In genomic region chr4:2335729-2336101, GRCh38 we compare ENCODE assay signal across 21 cellular contexts.
DNase-seq lines count a peak whose midpoint lies in the region; ATAC-seq lines count a peak whose summit lies in the region.
"Had no signal": no experiment of that assay in that cellular context is flagged by ENCODE, and none has a peak within 500 bp of the region (broad histone marks: within the 10 kb centered on the region; RNA-seq: fewer than 3 reads in every experiment).

No MANE protein-coding gene starts in this region.

- CTCF ChIA-PET in activated CD4-positive, alpha-beta T cell treated with anti-CD3 and anti-CD28 coated beads, Interleukin-2, amount 10 ng/mL, durations not matched to agents 7 days and 5 days (lab: Charles Lee), result interaction anchor here (0.9 kb wide), 1 partner anchor 53 kb away, joined by 3 read pairs; no protein-coding TSS in a partner anchor

- no peaks in the 10 kb centered on the region for H3K4me1 Mint-ChIP-seq in activated CD4-positive, alpha-beta T cell treated with anti-CD3 and anti-CD28 coated beads, Interleukin-2, amount 10 ng/mL, durations not matched to agents 7 days and 5 days

- H3K27me3 Mint-ChIP-seq in activated CD4-positive, alpha-beta T cell treated with anti-CD3 and anti-CD28 coated beads, Interleukin-2, amount 10 ng/mL, durations not matched to agents 7 days and 5 days, result no peaks in the 10 kb centered on the region

- no peak for DNase-seq in activated CD4-positive, alpha-beta T cell treated with anti-CD3 and anti-CD28 coated beads, Interleukin-2, amount 10 ng/mL, durations not matched to agents 7 days and 5 days
- no peak for DNase-seq in activated CD4-positive, alpha-beta T cell treated with anti-CD3 and anti-CD28 coated beads for 4 hours
- DNase-seq in H4 (ENCODE audit: low spot score) (peak; percentile 9), mesenteric fat pad (ENCODE audit: low spot score) (peak; percentile 89), NAMALWA (ENCODE audit: low spot score) (no peak)
- peak; percentile 40 for DNase-seq in activated CD8-positive, alpha-beta memory T cell treated with anti-CD3 and anti-CD28 coated beads, Interleukin-2, amount 50 U/mL, for 48 hours
- no peak for DNase-seq in stimulated activated CD4-positive, alpha-beta T cell treated with anti-CD3 and anti-CD28 coated beads, Interleukin-4, amount 100 ng/mL, for 4 hours
- DNase-seq: DMS 273 treated with DMSO at 0.1 percent for 48 hours; GF-D8; H9; MV-4-11; NCI-H1417 treated with DMSO at 0.1 percent for 48 hours; NCI-H1930; NCI-H2171; NCI-H446; NK-92 treated with Interleukin-12 subunit alpha and Interleukin-12 subunit beta, amount 100 ng/mL, for 24 hours; OCI-M1; RPMI8226 had no signal

- peak overlapping the region; percentile 0 for H3K27ac Mint-ChIP-seq in activated CD4-positive, alpha-beta T cell treated with anti-CD3 and anti-CD28 coated beads, Interleukin-2, amount 10 ng/mL, durations not matched to agents 7 days and 5 days
- H3K27ac Mint-ChIP-seq: CD14-positive monocyte had no signal

- POLR2A ChIA-PET in activated CD4-positive, alpha-beta T cell treated with anti-CD3 and anti-CD28 coated beads, Interleukin-2, amount 10 ng/mL, durations not matched to agents 7 days and 5 days (lab: Charles Lee), result no interaction called here

- no peak overlapping the region for H3K4me3 Mint-ChIP-seq in activated CD4-positive, alpha-beta T cell treated with anti-CD3 and anti-CD28 coated beads, Interleukin-2, amount 10 ng/mL, durations not matched to agents 7 days and 5 days
- H3K4me3 Mint-ChIP-seq: H9 had no signal

- H3K36me3 Mint-ChIP-seq in activated CD4-positive, alpha-beta T cell treated with anti-CD3 and anti-CD28 coated beads, Interleukin-2, amount 10 ng/mL, durations not matched to agents 7 days and 5 days (ENCODE audit: low read depth), result no peaks in the 10 kb centered on the region
- H3K36me3 Mint-ChIP-seq: CD14-positive monocyte had no signal

- ATAC-seq in GM18502 (IDR thresholded peaks at IDR 0.05; ENCODE audit: poor library complexity, unreplicated experiment), result no peak
- ATAC-seq: K562 had no signal

- H3K9me3 Mint-ChIP-seq in activated CD4-positive, alpha-beta T cell treated with anti-CD3 and anti-CD28 coated beads, Interleukin-2, amount 10 ng/mL, durations not matched to agents 7 days and 5 days, result no peaks in the 10 kb centered on the region
- H3K9me3 Mint-ChIP-seq: H9 had no signal

Comparison
In these comparisons a context has a peak if more than half of its experiments do, and no peak if none do; other contexts are left out.
1. DNase-seq: peak in H4 (single experiment), activated CD8-positive, alpha-beta memory T cell treated with anti-CD3 and anti-CD28 coated beads, Interleukin-2, amount 50 U/mL, for 48 hours (single experiment) and mesenteric fat pad (single experiment); none in activated CD4-positive, alpha-beta T cell treated with anti-CD3 and anti-CD28 coated beads, Interleukin-2, amount 10 ng/mL, durations not matched to agents 7 days and 5 days (single experiment), activated CD4-positive, alpha-beta T cell treated with anti-CD3 and anti-CD28 coated beads for 4 hours (0 of 2), stimulated activated CD4-positive, alpha-beta T cell treated with anti-CD3 and anti-CD28 coated beads, Interleukin-4, amount 100 ng/mL, for 4 hours (0 of 2) and NAMALWA (single experiment).